Comparison of ENCODE assay signal across 8 cellular contexts in genomic region chr19:11504502-11505031, GRCh38. TPM values are rescaled to one million over a fixed set of nuclear protein-coding genes. Genes with fewer than 3 reads are reported as not detected.
DNase-seq lines count a peak whose midpoint lies in the region; ATAC-seq and TF ChIP-seq lines count a peak whose summit lies in the region.

No MANE protein-coding gene starts in this region.

- H3K36me3 ChIP-seq in Caco-2 (ENCODE audit: control insufficient read depth, insufficient read depth, low read length) (no peaks in the 10 kb centered on the region; the same call in 1 of the 2 replicates), OCI-LY7 (ENCODE audit: insufficient read depth, low read length) (0 out of 2 replicates have a peak, but pooled peaks cover 3% of the 10 kb centered on the region), endodermal cell (ENCODE audit: control insufficient read depth, insufficient read depth, low read length) (no peaks in the 10 kb centered on the region), osteoblast (ENCODE audit: insufficient read depth, low read length) (no peaks in the 10 kb centered on the region)

- peak overlapping the region; percentile 33; the same call in 1 of the 2 replicates for H2AFZ ChIP-seq in OCI-LY7 (ENCODE audit: low read length)
- H2AFZ ChIP-seq in osteoblast (ENCODE audit: low read length), result peak overlapping the region; percentile 58

- no peaks in the 10 kb centered on the region for H3K9me2 ChIP-seq in OCI-LY7 (ENCODE audit: insufficient read depth, low read length)

- peaks cover 7% of the 10 kb centered on the region for H3K4me1 Mint-ChIP-seq in Caco-2 (ENCODE audit: low read depth, unreplicated experiment)
- H3K4me1 Mint-ChIP-seq in endodermal cell, result peaks cover 7% of the 10 kb centered on the region

- H3K36me3 Mint-ChIP-seq in Caco-2 (ENCODE audit: insufficient read depth, unreplicated experiment), result peaks cover 32% of the 10 kb centered on the region
- peaks cover 15% of the 10 kb centered on the region for H3K36me3 Mint-ChIP-seq in endodermal cell (ENCODE audit: low read depth)

- H3K4me3 ChIP-seq in Caco-2 (ENCODE audit: low read depth, low read length) (peak overlapping the region; percentile 89), OCI-LY7 (ENCODE audit: low read depth, low read length, poor library complexity, severe bottlenecking) (peak overlapping the region; percentile 82), endodermal cell (ENCODE audit: low read length) (peak overlapping the region; percentile 81), osteoblast (ENCODE audit: insufficient read depth, low read length) (peak overlapping the region; percentile 88)

- peak overlapping the region; percentile 81 for H3K4me3 Mint-ChIP-seq in Caco-2 (ENCODE audit: unreplicated experiment)
- peak overlapping the region; percentile 72 for H3K4me3 Mint-ChIP-seq in endodermal cell

- H3K27ac ChIP-seq in OCI-LY7 (ENCODE audit: low read depth, low read length, poor library complexity, severe bottlenecking) (no peak overlapping the region), endodermal cell (ENCODE audit: low read depth, low read length) (no peak overlapping the region), osteoblast (ENCODE audit: low read depth, low read length) (no peak overlapping the region)

- peaks cover 11% of the 10 kb centered on the region; the same call in 1 of the 2 replicates for H3K4me1 ChIP-seq in Caco-2
- peaks cover 23% of the 10 kb centered on the region for H3K4me1 ChIP-seq in OCI-LY7 (ENCODE audit: insufficient read depth, low read length, poor library complexity, severe bottlenecking)
- H3K4me1 ChIP-seq in endodermal cell (ENCODE audit: control insufficient read depth, insufficient read depth, low read length), result no peaks in the 10 kb centered on the region
- peaks cover 6% of the 10 kb centered on the region for H3K4me1 ChIP-seq in osteoblast (ENCODE audit: insufficient read depth, low read length)

- no peaks in the 10 kb centered on the region for H4K20me1 ChIP-seq in OCI-LY7 (ENCODE audit: insufficient read depth, low read length)
- H4K20me1 ChIP-seq in osteoblast (ENCODE audit: insufficient read depth, low read length), result peaks cover 2% of the 10 kb centered on the region

- 68 to 75% methylated on average over 6 to 7 of the region's 7 CpGs for WGBS in endodermal cell (ENCODE audit: insufficient coverage in 1 of 2, insufficient read length in 1 of 2), 2 experiments

- no peak for DNase-seq in Caco-2
- no peak for DNase-seq in OCI-LY7 (ENCODE audit: low spot score)
- DNase-seq in endodermal cell, result no peak
- peak; percentile 80 for DNase-seq in osteoblast (ENCODE audit: insufficient read length, low spot score, missing footprints)
- no peak for DNase-seq in hypothalamus (lab: John Stamatoyannopoulos, UW)

- H3K9me3 ChIP-seq in Caco-2, result no peaks in the 10 kb centered on the region
- no peaks in the 10 kb centered on the region for H3K9me3 ChIP-seq in OCI-LY7 (ENCODE audit: low read length)
- H3K9me3 ChIP-seq in endodermal cell (ENCODE audit: control insufficient read depth, low read length), result no peaks in the 10 kb centered on the region
- H3K9me3 ChIP-seq in osteoblast (ENCODE audit: low read depth, low read length), result no peaks in the 10 kb centered on the region

- POLR2A ChIA-PET in Caco-2 (lab: Charles Lee) (interaction anchor here (0.8 kb wide), 1 partner anchor 24 kb away, joined by 3 read pairs; the partner anchor contains the start of gene ECSIT), OCI-LY7 (lab: Charles Lee) (interaction anchor here (0.6 kb wide), 1 partner anchor 9 kb away, joined by 6 read pairs; no protein-coding TSS in a partner anchor)

- BruUV-seq in Caco-2 (replicated peaks; lab: Mats Ljungman, UMichigan), result no TSS peak
- BruUV-seq in OCI-LY7 (replicated peaks; lab: Mats Ljungman, UMichigan), result no TSS peak

- ATAC-seq in GM21576 (IDR thresholded peaks at IDR 0.05; ENCODE audit: unreplicated experiment) (no peak), GM19351 (IDR thresholded peaks at IDR 0.05; ENCODE audit: unreplicated experiment) (no peak), GM18907 (IDR thresholded peaks at IDR 0.05; ENCODE audit: unreplicated experiment) (no peak)

- H3K27me3 ChIP-seq in Caco-2 (replicated peaks; ENCODE audit: control insufficient read depth, insufficient read depth, low read length), result no peaks in the 10 kb centered on the region
- H3K27me3 ChIP-seq in endodermal cell (ENCODE audit: control insufficient read depth, insufficient read depth, low read length, poor library complexity, severe bottlenecking), result no peaks in the 10 kb centered on the region
- H3K27me3 ChIP-seq in osteoblast (ENCODE audit: insufficient read depth, low read length), result no peaks in the 10 kb centered on the region

- H3K27ac Mint-ChIP-seq in Caco-2 (ENCODE audit: unreplicated experiment) (peak overlapping the region; percentile 95), endodermal cell (peak overlapping the region; percentile 91)

- CTCF ChIA-PET in Caco-2 (lab: Charles Lee), result no interaction called here
- CTCF ChIA-PET in OCI-LY7 (lab: Charles Lee; ENCODE audit: unreplicated experiment), result no interaction called here

- H3K9me3 Mint-ChIP-seq in Caco-2 (ENCODE audit: unreplicated experiment), result no peaks in the 10 kb centered on the region
- no peaks in the 10 kb centered on the region for H3K9me3 Mint-ChIP-seq in endodermal cell

- intact Hi-C loops in Caco-2 (cut with micrococcal nuclease; ENCODE audit: unreplicated experiment) (no loop called here), OCI-LY7 (cut with micrococcal nuclease; ENCODE audit: unreplicated experiment) (loop anchor here (1.0 kb wide), 1 partner anchor 24 kb away; no protein-coding TSS in a partner anchor)

- H3K9ac ChIP-seq in endodermal cell (ENCODE audit: extremely low read depth, low read length, poor library complexity, severe bottlenecking), result peak overlapping the region; percentile 39

- H3K27me3 Mint-ChIP-seq in Caco-2 (ENCODE audit: insufficient read depth, unreplicated experiment) (no peaks in the 10 kb centered on the region), endodermal cell (ENCODE audit: insufficient read depth) (no peaks in the 10 kb centered on the region)

- H3K4me2 ChIP-seq in OCI-LY7 (ENCODE audit: low read length) (peak overlapping the region; percentile 90), osteoblast (ENCODE audit: insufficient read depth, low read length) (peak overlapping the region; percentile 94)

- H3K79me2 ChIP-seq in OCI-LY7 (ENCODE audit: insufficient read depth, low read depth, low read length) (peaks cover 11% of the 10 kb centered on the region; the same call in 1 of the 2 replicates), osteoblast (ENCODE audit: insufficient read depth, low read length) (no peaks in the 10 kb centered on the region)

- no peak for TF ChIP-seq CTCF in Caco-2 (IDR thresholded peaks at IDR 0.05; ENCODE audit: insufficient read depth in 1 of 2, low read depth in 1 of 2, low read length in 1 of 2, severe bottlenecking in 1 of 2, unreplicated experiment in 1 of 2)
- no peak for TF ChIP-seq CTCF in OCI-LY7 (conservative IDR thresholded peaks at IDR 0.05; ENCODE audit: low read length)
- no peak for TF ChIP-seq CTCF in endodermal cell (conservative IDR thresholded peaks at IDR 0.05)
- TF ChIP-seq CTCF in osteoblast (IDR thresholded peaks at IDR 0.05; ENCODE audit: extremely low read depth, low read depth, low read length), result no peak

RNA-seq across cellular contexts. Expression of gene ZNF653, which starts 1.1 kb away (rescaled TPM):
- total RNA-seq in Caco-2 (2022) (6.1 and 8.9 TPM in 2 replicates), OCI-LY7 (2022) (17.9 and 21.5 TPM in 2 replicates), endodermal cell (10 to 100 TPM; 12.3 to 12.6 TPM), osteoblast (2.9 and 3.5 TPM in 2 replicates)
- 12.3 and 14.1 TPM in 2 replicates for total RNA-seq in OCI-LY7 (2014; rRNA removed; shearing (Covaris generic))
- polyA plus RNA-seq in endodermal cell (2013, experiment 1 of 2), result 11.9 TPM
- 10.4 TPM for polyA plus RNA-seq in endodermal cell (2013, experiment 2 of 2)

RNA-seq across cellular contexts. Expression of gene ELAVL3, which starts 23.7 kb away (rescaled TPM):
- total RNA-seq in Caco-2 (2022) (not detected in 2 replicates), OCI-LY7 (2022) (0.30 TPM in 1 of 2 replicates, not detected in the other), endodermal cell (under 1 TPM in 1 of 2 donors, not detected in 1; 0.55 TPM), osteoblast (0.72 TPM in 1 of 2 replicates, not detected in the other)
- total RNA-seq in OCI-LY7 (2014; rRNA removed; shearing (Covaris generic)), result 0.95 TPM in 1 of 2 replicates, not detected in the other
- 42.1 TPM for polyA plus RNA-seq in endodermal cell (2013, experiment 1 of 2)
- polyA plus RNA-seq in endodermal cell (2013, experiment 2 of 2), result 37.5 TPM

RNA-seq across cellular contexts. Expression of gene ECSIT, which starts 24.4 kb away (rescaled TPM):
- total RNA-seq in Caco-2 (2022) (39.8 and 44.8 TPM in 2 replicates), OCI-LY7 (2022) (59.3 and 59.5 TPM in 2 replicates), endodermal cell (10 to 100 TPM; 24.7 to 26.2 TPM), osteoblast (36.9 and 37.1 TPM in 2 replicates)
- total RNA-seq in OCI-LY7 (2014; rRNA removed; shearing (Covaris generic)), result 40.6 and 52.4 TPM in 2 replicates
- 39.6 TPM for polyA plus RNA-seq in endodermal cell (2013, experiment 1 of 2)
- 30.5 TPM for polyA plus RNA-seq in endodermal cell (2013, experiment 2 of 2)

RNA-seq across cellular contexts. Expression of gene CNN1, which starts 34.1 kb away (rescaled TPM):
- 0.54 and 0.84 TPM in 2 replicates for total RNA-seq in Caco-2 (2022)
- total RNA-seq in OCI-LY7 (2014; rRNA removed; shearing (Covaris generic)), result not detected in 2 replicates
- total RNA-seq in OCI-LY7 (2022), result not detected in 2 replicates
- 10 to 100 TPM; 12.8 to 16.2 TPM for total RNA-seq in endodermal cell
- polyA plus RNA-seq in endodermal cell (2013, experiment 1 of 2), result 15.2 TPM
- 17.3 TPM for polyA plus RNA-seq in endodermal cell (2013, experiment 2 of 2)
- total RNA-seq in osteoblast, result 7.1 and 9.8 TPM in 2 replicates

RNA-seq across cellular contexts. Expression of gene ELOF1, which starts 54.5 kb away (rescaled TPM):
- total RNA-seq in Caco-2 (2022) (48.5 and 49.4 TPM in 2 replicates), OCI-LY7 (2022) (69.0 and 73.2 TPM in 2 replicates), endodermal cell (10 to 100 TPM; 62.6 to 68.7 TPM), osteoblast (31.2 and 42.0 TPM in 2 replicates)
- 48.9 and 60.5 TPM in 2 replicates for total RNA-seq in OCI-LY7 (2014; rRNA removed; shearing (Covaris generic))
- polyA plus RNA-seq in endodermal cell (2013, experiment 1 of 2), result 49.8 TPM
- polyA plus RNA-seq in endodermal cell (2013, experiment 2 of 2), result 38.8 TPM
